9 cellular contexts compared by ENCODE assay signal in genomic region chr19:588758-589692, GRCh38. TPM values are rescaled to one million over a fixed set of nuclear protein-coding genes. Genes with fewer than 3 reads are reported as not detected.
DNase-seq lines count a peak whose midpoint lies in the region; ATAC-seq and TF ChIP-seq lines count a peak whose summit lies in the region.
"Had no signal": no experiment of that assay in that cellular context is flagged by ENCODE, and none has a peak within 500 bp of the region (broad histone marks: within the 10 kb centered on the region; RNA-seq: fewer than 3 reads in every experiment).

No MANE protein-coding gene starts in this region.

- no peak for ATAC-seq in RWPE2 (ENCODE audit: low read depth)

- H3K36me3 ChIP-seq in BLaER1 (0 out of 2 replicates have a peak, but pooled peaks cover 2% of the 10 kb centered on the region), HAP-1 (replicated peaks) (no peaks in the 10 kb centered on the region), RWPE2 (ENCODE audit: low read depth) (no peaks in the 10 kb centered on the region), iPS-15b (ENCODE audit: control insufficient read depth, insufficient read depth, low read length) (no peaks in the 10 kb centered on the region), thyroid gland (no peaks in the 10 kb centered on the region), tibial nerve (no peaks in the 10 kb centered on the region)
- H3K36me3 ChIP-seq: neutrophil had no signal

- H3K9me3 ChIP-seq in BLaER1 (no peaks in the 10 kb centered on the region), HAP-1 (no peaks in the 10 kb centered on the region), RWPE2 (ENCODE audit: severe bottlenecking) (no peaks in the 10 kb centered on the region), iPS-15b (ENCODE audit: control insufficient read depth, insufficient read depth, low read length) (no peaks in the 10 kb centered on the region), thyroid gland (no peaks in the 10 kb centered on the region), tibial nerve (no peaks in the 10 kb centered on the region)
- H3K9me3 ChIP-seq: neutrophil had no signal

- 44 to 45% methylated on average over 6 to 11 of the region's 53 CpGs for WGBS in thyroid gland, 2 donors
- 18 to 31% methylated on average over 17 to 46 of the region's 53 CpGs for WGBS in tibial nerve, 2 donors

- peaks cover 49% of the 10 kb centered on the region for H3K4me1 ChIP-seq in BLaER1
- H3K4me1 ChIP-seq in HAP-1: peaks cover 11% of the 10 kb centered on the region
- H3K4me1 ChIP-seq in RWPE2 (ENCODE audit: insufficient read depth, poor library complexity, severe bottlenecking): no peaks in the 10 kb centered on the region
- H3K4me1 ChIP-seq in iPS-15b (ENCODE audit: control insufficient read depth, insufficient read depth, low read length): no peaks in the 10 kb centered on the region
- H3K4me1 ChIP-seq in thyroid gland: peaks cover 0 to 16% of the 10 kb centered on the region in 2 donors
- H3K4me1 ChIP-seq in tibial nerve: peaks cover 0 to 37% (median 9%) of the 10 kb centered on the region in 4 donors

- TF ChIP-seq CTCF in RWPE2 (IDR thresholded peaks at IDR 0.05; ENCODE audit: poor library complexity, severe bottlenecking) (no peak), thyroid gland (IDR thresholded peaks at IDR 0.05) (no peak), tibial nerve (IDR thresholded peaks at IDR 0.05) (no peak)

- no peak for TF ChIP-seq EP300 in tibial nerve (IDR thresholded peaks at IDR 0.05)

- H3K27ac ChIP-seq in BLaER1 (no peak overlapping the region), RWPE2 (ENCODE audit: poor library complexity, severe bottlenecking) (no peak overlapping the region), thyroid gland (no peak overlapping the region), tibial nerve (no peak overlapping the region)
- H3K27ac ChIP-seq: neutrophil had no signal

- no peak for DNase-seq in HAP-1 (ENCODE audit: low spot score in 2 of 2)
- peak; percentile 45 for DNase-seq in RWPE2 (ENCODE audit: low spot score)
- DNase-seq in EL: no peak
- DNase-seq in thyroid gland: no peak
- no peak for DNase-seq in activated gamma-delta T cell treated with Interleukin-2 at 50 U/mL for 16 hours
- DNase-seq in tibial nerve (ENCODE audit: low spot score in 2 of 2): no peak

- in situ Hi-C loops in HAP-1 (cut with MboI; ENCODE audit: low sequenced_read_pairs): loop anchor here (25.0 kb wide), 1 partner anchor 148 kb away; no protein-coding TSS in a partner anchor

- peaks cover 61% of the 10 kb centered on the region for H3K27me3 ChIP-seq in BLaER1
- H3K27me3 ChIP-seq in HAP-1 (ENCODE audit: low read depth): peaks cover 27% of the 10 kb centered on the region
- H3K27me3 ChIP-seq in RWPE2 (ENCODE audit: insufficient read depth, poor library complexity, severe bottlenecking): peaks cover 29% of the 10 kb centered on the region
- H3K27me3 ChIP-seq in iPS-15b (ENCODE audit: control insufficient read depth, insufficient read depth, low read length): peaks cover 18% of the 10 kb centered on the region
- H3K27me3 ChIP-seq in thyroid gland: peaks cover 20% of the 10 kb centered on the region
- H3K27me3 ChIP-seq in tibial nerve: peaks cover 3 to 68% of the 10 kb centered on the region in 2 donors

- TF ChIP-seq POLR2A in thyroid gland (IDR thresholded peaks at IDR 0.05) (no peak), tibial nerve (IDR thresholded peaks at IDR 0.05) (no peak)

- H4K20me1 ChIP-seq in BLaER1: peaks cover 86% of the 10 kb centered on the region

- intact Hi-C loops in thyroid gland (cut with DNase I): no loop called here

- H3K4me2 ChIP-seq in BLaER1: peak overlapping the region; percentile 70

- no peak overlapping the region for H3K9ac ChIP-seq in BLaER1
- no peak overlapping the region for H3K9ac ChIP-seq in iPS-15b (ENCODE audit: low read depth, low read length)

- no peak overlapping the region for H3K4me3 ChIP-seq in BLaER1
- peak overlapping the region; percentile 7; the same call in 1 of the 2 replicates for H3K4me3 ChIP-seq in HAP-1
- H3K4me3 ChIP-seq in RWPE2 (ENCODE audit: severe bottlenecking): no peak overlapping the region
- H3K4me3 ChIP-seq in iPS-15b (ENCODE audit: low read depth, low read length): peak overlapping the region; percentile 39
- H3K4me3 ChIP-seq in thyroid gland (replicated peaks in 1 of 3): no peak overlapping the region
- no peak overlapping the region for H3K4me3 ChIP-seq in tibial nerve

RNA-seq across cellular contexts. Expression of gene HCN2, which starts 0.7 kb away (rescaled TPM):
- not detected for total RNA-seq in thyroid gland
- under 1 TPM in 1 of 4 donors, not detected in 3; 0.59 TPM for total RNA-seq in tibial nerve

RNA-seq across cellular contexts. Expression of gene BSG, which starts 16.6 kb away (rescaled TPM):
- total RNA-seq in thyroid gland (100 to 1,000 TPM; 349 to 702 (median 569) TPM), tibial nerve (100 to 1,000 TPM; 303 to 400 (median 324) TPM)

RNA-seq across cellular contexts. Expression of gene POLRMT, which starts 44.3 kb away (rescaled TPM):
- 10 to 100 TPM; 23.2 to 39.7 (median 33.1) TPM for total RNA-seq in thyroid gland
- total RNA-seq in tibial nerve: 10 to 100 TPM; 28.2 to 73.5 (median 51.5) TPM

RNA-seq across cellular contexts. Expression of gene GZMM, which starts 45.2 kb away (rescaled TPM):
- total RNA-seq in thyroid gland (1 to 10 TPM in 1 of 4 donors, under 1 TPM in 1, not detected in 2; 0.78 to 1.9 TPM), tibial nerve (1 to 10 TPM in 1 of 4 donors, not detected in 3; 2.5 TPM)

RNA-seq across cellular contexts. Expression of gene FGF22, which starts 50.7 kb away (rescaled TPM):
- total RNA-seq in thyroid gland (not detected), tibial nerve (1 to 10 TPM in 3 of 4 donors, under 1 TPM in 1; 0.30 to 9.0 (median 3.4) TPM)

Comparison
In these comparisons a context has a peak if more than half of its experiments do, and no peak if none do; other contexts are left out.
1. H3K4me3 ChIP-seq: peak in HAP-1 (single experiment) and iPS-15b (single experiment); none in BLaER1 (single experiment), RWPE2 (single experiment), thyroid gland (0 of 3) and tibial nerve (0 of 4).